In genomic region chr14:23610090-23610814, GRCh38 we compare ENCODE assay signal across 1 cellular context.
TF ChIP-seq lines count a peak whose summit lies in the region.

No MANE protein-coding gene starts in this region.

TF ChIP-seq in HepG2, 621 proteins besides CTCF, POLR2A, EP300 and RAD21 (continued from another document and continues in another):
- TF ChIP-seq ZBTB40 (IDR thresholded peaks at IDR 0.05) = no peak
- TF ChIP-seq ZBTB40 (CRISPR knock-in tag; IDR thresholded peaks at IDR 0.05) = no peak; the same call in 1 of the 2 replicates
- peak; percentile 52; the same call in 1 of the 2 replicates for TF ChIP-seq ZFP1 (CRISPR knock-in tag; IDR thresholded peaks at IDR 0.05)
- peak; percentile 58 for TF ChIP-seq SOX13 (IDR thresholded peaks at IDR 0.05)
- TF ChIP-seq SOX13 (CRISPR knock-in tag; conservative IDR thresholded peaks at IDR 0.05 in 1 of 2, IDR thresholded peaks at IDR 0.05 in 1 of 2) = peak in 1 of 2 experiments; percentile 96; a peak in 2 of 4 replicates
- TF ChIP-seq PITX1 (CRISPR knock-in tag; IDR thresholded peaks at IDR 0.05) = peak; percentile 68; the same call in 1 of the 2 replicates
- no peak; the same call in 1 of the 2 replicates for TF ChIP-seq SALL2 (CRISPR knock-in tag; IDR thresholded peaks at IDR 0.05)
- TF ChIP-seq ZBTB33 (CRISPR knock-in tag; IDR thresholded peaks at IDR 0.05) = no peak
- no peak for TF ChIP-seq ATF6 (CRISPR knock-in tag; conservative IDR thresholded peaks at IDR 0.05)
- TF ChIP-seq ZSCAN9 (CRISPR knock-in tag; IDR thresholded peaks at IDR 0.05; ENCODE audit: borderline replicate concordance) = no peak
- no peak for TF ChIP-seq ZBTB42 (CRISPR knock-in tag; IDR thresholded peaks at IDR 0.05)
- TF ChIP-seq ZNF138 (CRISPR knock-in tag; IDR thresholded peaks at IDR 0.05; ENCODE audit: low read depth) = no peak; the same call in 1 of the 2 replicates
- no peak for TF ChIP-seq SCMH1 (CRISPR knock-in tag; IDR thresholded peaks at IDR 0.05; ENCODE audit: borderline replicate concordance)
- no peak for TF ChIP-seq SNAPC2 (CRISPR knock-in tag; IDR thresholded peaks at IDR 0.05)
- no peak for TF ChIP-seq KDM1A (CRISPR knock-in tag; IDR thresholded peaks at IDR 0.05)
- TF ChIP-seq NCOA1 (CRISPR knock-in tag; IDR thresholded peaks at IDR 0.05) = no peak
- no peak for TF ChIP-seq ZNF75D (CRISPR knock-in tag; IDR thresholded peaks at IDR 0.05; ENCODE audit: borderline replicate concordance)
- TF ChIP-seq ZBTB8A (CRISPR knock-in tag; IDR thresholded peaks at IDR 0.05; ENCODE audit: borderline replicate concordance, low read depth) = peak; percentile 1; the same call in 1 of the 2 replicates
- TF ChIP-seq ZNF766 (CRISPR knock-in tag; IDR thresholded peaks at IDR 0.05; ENCODE audit: borderline replicate concordance) = no peak
- TF ChIP-seq MEIS2 (CRISPR knock-in tag; IDR thresholded peaks at IDR 0.05) = peak; percentile 74; the same call in 1 of the 2 replicates
- 0 out of 2 replicates have a peak, but pooled peaks have one; percentile 8 for TF ChIP-seq KDM3A (CRISPR knock-in tag; IDR thresholded peaks at IDR 0.05; ENCODE audit: low read depth)
- no peak; the same call in 1 of the 2 replicates for TF ChIP-seq ZNF580 (CRISPR knock-in tag; IDR thresholded peaks at IDR 0.05; ENCODE audit: borderline replicate concordance, low read depth)
- 0 out of 2 replicates have a peak, but pooled peaks have one; percentile 4 for TF ChIP-seq TFDP2 (CRISPR knock-in tag; IDR thresholded peaks at IDR 0.05)
- TF ChIP-seq ZKSCAN1 (IDR thresholded peaks at IDR 0.05; ENCODE audit: low read length) = no peak
- no peak for TF ChIP-seq PCBP2 (optimal IDR thresholded peaks at IDR 0.05; ENCODE audit: low read depth, low read length, poor library complexity, severe bottlenecking)
- TF ChIP-seq ZNF432 (CRISPR knock-in tag; IDR thresholded peaks at IDR 0.05; ENCODE audit: borderline replicate concordance) = no peak
- no peak for TF ChIP-seq ZNF576 (CRISPR knock-in tag; IDR thresholded peaks at IDR 0.05)
- no peak; the same call in 1 of the 2 replicates for TF ChIP-seq IRX3 (CRISPR knock-in tag; IDR thresholded peaks at IDR 0.05; ENCODE audit: borderline replicate concordance, low read depth)
- TF ChIP-seq ZMYM4 (CRISPR knock-in tag; IDR thresholded peaks at IDR 0.05) = no peak; the same call in 1 of the 2 replicates
- no peak for TF ChIP-seq ZNF850 (CRISPR knock-in tag; conservative IDR thresholded peaks at IDR 0.05)
- TF ChIP-seq MYC (CRISPR knock-in tag; IDR thresholded peaks at IDR 0.05; ENCODE audit: borderline replicate concordance) = 0 out of 2 replicates have a peak, but pooled peaks have one; percentile 9
- no peak for TF ChIP-seq POGK (CRISPR knock-in tag; conservative IDR thresholded peaks at IDR 0.05)
- TF ChIP-seq ZUFSP (CRISPR knock-in tag; IDR thresholded peaks at IDR 0.05; ENCODE audit: borderline replicate concordance) = no peak
- TF ChIP-seq SIX4 (CRISPR knock-in tag; IDR thresholded peaks at IDR 0.05) = no peak; the same call in none of the 2 replicates
- TF ChIP-seq DMAP1 (CRISPR knock-in tag; IDR thresholded peaks at IDR 0.05) = peak; percentile 52; the same call in 1 of the 2 replicates
- TF ChIP-seq TBP (CRISPR knock-in tag; IDR thresholded peaks at IDR 0.05) = no peak
- TF ChIP-seq PAF1 (CRISPR knock-in tag; IDR thresholded peaks at IDR 0.05) = no peak
- no peak; the same call in 1 of the 2 replicates for TF ChIP-seq RFX5 (IDR thresholded peaks at IDR 0.05; ENCODE audit: low read depth, low read length)
- TF ChIP-seq ZNF282 (IDR thresholded peaks at IDR 0.05; ENCODE audit: partially characterized antibody) = no peak
- peak; percentile 61 for TF ChIP-seq ZNF18 (CRISPR knock-in tag; IDR thresholded peaks at IDR 0.05; ENCODE audit: insufficient replicate concordance)
- no peak; the same call in 1 of the 2 replicates for TF ChIP-seq SNAPC5 (CRISPR knock-in tag; IDR thresholded peaks at IDR 0.05; ENCODE audit: borderline replicate concordance)
